In genomic region chr5:175282611-175283225, GRCh38 we compare ENCODE assay signal across 32 cellular contexts.
DNase-seq lines count a peak whose midpoint lies in the region; ATAC-seq, FAIRE-seq and TF ChIP-seq lines count a peak whose summit lies in the region.
"Had no signal": no experiment of that assay in that cellular context is flagged by ENCODE, and none has a peak within 500 bp of the region (broad histone marks: within the 10 kb centered on the region; RNA-seq: fewer than 3 reads in every experiment).

No MANE protein-coding gene starts in this region.

- no peak overlapping the region for H3K4me3 ChIP-seq in bronchial epithelial cell (ENCODE audit: low read depth, low read length)
- no peak overlapping the region for H3K4me3 ChIP-seq in pancreas
- no peak overlapping the region for H3K4me3 ChIP-seq in transverse colon
- H3K4me3 ChIP-seq: breast epithelium, colonic mucosa, GM23338, right lobe of liver had no signal

- H3K27me3 ChIP-seq in bronchial epithelial cell (ENCODE audit: control insufficient read depth, insufficient read depth, low read length): no peaks in the 10 kb centered on the region
- no peaks in the 10 kb centered on the region for H3K27me3 ChIP-seq in pancreas
- H3K27me3 ChIP-seq in transverse colon: no peaks in the 10 kb centered on the region
- H3K27me3 ChIP-seq: colonic mucosa, right lobe of liver had no signal

- H3K4me1 ChIP-seq in pancreas (no peaks in the 10 kb centered on the region), transverse colon (no peaks in the 10 kb centered on the region)
- H3K4me1 ChIP-seq: breast epithelium, colonic mucosa, right lobe of liver had no signal

- in situ Hi-C loops in transverse colon (cut with MboI; ENCODE audit: low pct_ligation_motif_present in 1 of 4, low pct_unique_long_range_greater_than_20kb in 1 of 4, low sequenced_read_pairs in 3 of 4): no loop called here

- no peak for FAIRE-seq in bronchial epithelial cell (lab: Jason Lieb, UNC)
- no peak for FAIRE-seq in pancreas (lab: Jason Lieb, UNC)

- no peak for TF ChIP-seq EP300 in transverse colon (IDR thresholded peaks at IDR 0.05; ENCODE audit: low read depth)

- H3K9me3 ChIP-seq in pancreas (no peaks in the 10 kb centered on the region), transverse colon (no peaks in the 10 kb centered on the region)
- H3K9me3 ChIP-seq: breast epithelium, colonic mucosa, right lobe of liver had no signal

- DNase-seq in DMS153 (lab: John Stamatoyannopoulos, UW) (peak; percentile 7), DMS153 treated with DMSO at 0.1 percent for 48 hours (lab: John Stamatoyannopoulos, UW; ENCODE audit: unreplicated experiment) (no peak), M059J (ENCODE audit: low read depth) (peak; percentile 55), bronchial epithelial cell (ENCODE audit: low read depth) (peak; percentile 56), pancreas (peak in 2 of 6 donors; percentile 8 to 9), transverse colon (no peak)
- DNase-seq: 8988T; activated CD4-positive, alpha-beta T cell treated with anti-CD3 and anti-CD28 coated beads for 1 hour; activated CD8-positive, alpha-beta T cell treated with anti-CD3 and anti-CD28 coated beads for 36 hours; activated naive CD4-positive, alpha-beta T cell treated with anti-CD3 and anti-CD28 coated beads, Interleukin-2, amount 50 U/mL, for 16 hours; AML-193; amniotic stem cell; CD8-positive, alpha-beta T cell; colonic mucosa; effector CD8-positive, alpha-beta T cell; HFFc6; Karpas-422; kidney glomerular epithelial cell; mammary epithelial cell; NCI-H187; posterior cingulate gyrus; right lobe of liver; stimulated activated CD4-positive, alpha-beta T cell treated with anti-CD3 and anti-CD28 coated beads, Interleukin-4, amount 100 ng/mL, for 24 hours had no signal

- 6 to 11% methylated on average over 1 of the region's 1 CpG for WGBS in pancreas, 2 donors
- 13 to 27% methylated on average over 1 of the region's 1 CpG for WGBS in transverse colon (ENCODE audit: low coverage in 1 of 2), 2 donors

- peak in 3 of 4 donors; percentile 36 to 75 (median 74) for ATAC-seq in pancreas
- no peak for ATAC-seq in GM19467 (IDR thresholded peaks at IDR 0.05; ENCODE audit: unreplicated experiment)
- ATAC-seq in GM19452 (IDR thresholded peaks at IDR 0.05; ENCODE audit: unreplicated experiment): no peak
- ATAC-seq: activated CD8-positive, alpha-beta T cell treated with anti-CD3 and anti-CD28 coated beads for 36 hours; activated T-helper 17 cell treated with anti-CD3 and anti-CD28 coated beads, Interleukin-2, amount 50 U/mL, for 72 hours; CD8-positive, alpha-beta T cell; GM23338; right lobe of liver; Right ventricle myocardium inferior; stimulated activated effector memory CD8-positive, alpha-beta T cell treated with anti-CD3 and anti-CD28 coated beads, Interleukin-12 subunit alpha, Interleukin-12 subunit beta, amount 100 ng/mL, for 72 hours had no signal

- TF ChIP-seq POLR2A in transverse colon (IDR thresholded peaks at IDR 0.05): no peak

- H3K27ac ChIP-seq in pancreas: no peak overlapping the region
- no peak overlapping the region for H3K27ac ChIP-seq in transverse colon
- H3K27ac ChIP-seq: breast epithelium, colonic mucosa, epithelial cell of prostate, HL-60, right lobe of liver had no signal

- TF ChIP-seq CTCF in bronchial epithelial cell (IDR thresholded peaks at IDR 0.05; ENCODE audit: insufficient read depth, low read length, severe bottlenecking): no peak
- no peak for TF ChIP-seq CTCF in pancreas (IDR thresholded peaks at IDR 0.05)
- no peak for TF ChIP-seq CTCF in transverse colon (IDR thresholded peaks at IDR 0.05)

- H3K36me3 ChIP-seq in bronchial epithelial cell (ENCODE audit: control insufficient read depth, insufficient read depth, low read length) (no peaks in the 10 kb centered on the region), pancreas (no peaks in the 10 kb centered on the region), transverse colon (no peaks in the 10 kb centered on the region)
- H3K36me3 ChIP-seq: breast epithelium, colonic mucosa, right lobe of liver had no signal

- intact Hi-C loops in pancreas (cut with DNase I) (no loop called here), transverse colon (cut with DNase I; ENCODE audit: low total_unique reads) (no loop called here)

Comparison
In these comparisons a context has a peak if more than half of its experiments do, and no peak if none do; other contexts are left out.
1. DNase-seq: peak in DMS153 (single experiment), M059J (single experiment) and bronchial epithelial cell (single experiment); none in DMS153 treated with DMSO at 0.1 percent for 48 hours (single experiment) and transverse colon (single experiment).
2. ATAC-seq: peak in pancreas (3 of 4); none in GM19467 (single experiment) and GM19452 (single experiment).